In the genomic region with DNA sequence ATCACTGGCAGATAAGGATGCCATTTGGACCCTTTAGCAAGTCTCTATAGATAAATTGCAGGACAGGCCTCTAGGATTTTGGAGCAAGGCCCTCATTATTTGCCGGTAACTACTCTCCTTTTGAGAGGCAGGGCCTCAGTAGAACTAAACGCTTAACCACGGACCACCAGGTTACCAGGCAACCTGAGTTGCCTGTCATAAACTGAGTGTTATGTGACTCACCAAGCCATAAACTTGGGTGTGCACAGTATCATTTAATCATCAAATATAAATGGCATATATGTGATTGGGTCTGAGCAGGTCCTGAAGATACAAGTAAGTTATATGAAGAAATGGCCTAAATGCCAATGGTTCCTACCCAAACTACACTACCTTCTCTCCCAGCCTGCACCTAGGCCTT, we compare ENCODE assay signal across 29 cellular contexts.
"Had no signal": no experiment of that assay in that cellular context is flagged by ENCODE, and none has a peak within 500 bp of the region (broad histone marks: within the 10 kb centered on the region; RNA-seq: fewer than 3 reads in every experiment).

No MANE protein-coding gene starts in this region.

- H3K4me1 Mint-ChIP-seq: activated CD4-positive, alpha-beta T cell treated with anti-CD3 and anti-CD28 coated beads, Interleukin-2, amount 10 ng/mL, durations not matched to agents 24 days and 14 days; activated naive CD8-positive, alpha-beta T cell treated with anti-CD3 and anti-CD28 coated beads, Interleukin-2, amount 50 U/mL, for 24 hours; central memory CD8-positive, alpha-beta T cell had no signal

- H3K27ac ChIP-seq: brain microvascular endothelial cell, cardiac muscle cell, Peyer's patch, SJSA1 had no signal

- H3K4me1 ChIP-seq: Peyer's patch, SJSA1 had no signal

- H3K27me3 Mint-ChIP-seq: activated CD4-positive, alpha-beta T cell treated with anti-CD3 and anti-CD28 coated beads, Interleukin-2, amount 10 ng/mL, durations not matched to agents 24 days and 14 days; activated naive CD8-positive, alpha-beta T cell treated with anti-CD3 and anti-CD28 coated beads, Interleukin-2, amount 50 U/mL, for 24 hours; activated T-cell treated with anti-CD3 and anti-CD28 coated beads, Interleukin-2, amount 50 U/mL, for 24 hours; central memory CD8-positive, alpha-beta T cell had no signal

- H3K36me3 Mint-ChIP-seq: activated naive CD4-positive, alpha-beta T cell treated with anti-CD3 and anti-CD28 coated beads, Interleukin-2, amount 50 U/mL, for 72 hours had no signal

- DNase-seq: activated CD4-positive, alpha-beta T cell treated with anti-CD3 and anti-CD28 coated beads, Interleukin-2, amount 10 ng/mL, durations not matched to agents 24 days and 14 days; activated CD4-positive, alpha-beta T cell treated with anti-CD3 and anti-CD28 coated beads, Interleukin-2, amount 50 U/mL, for 48 hours; activated CD8-positive, alpha-beta T cell treated with anti-CD3 and anti-CD28 coated beads, Interleukin-2, amount 10 ng/mL, durations not matched to agents 7 days and 5 days; activated gamma-delta T cell treated with Interleukin-2 at 50 U/mL for 16 hours; activated naive CD4-positive, alpha-beta T cell treated with anti-CD3 and anti-CD28 coated beads for 36 hours; activated naive CD8-positive, alpha-beta T cell treated with anti-CD3 and anti-CD28 coated beads, Interleukin-2, amount 50 U/mL, for 24 hours; activated T-cell treated with anti-CD3 and anti-CD28 coated beads, Interleukin-2, amount 50 U/mL, for 24 hours; anterior cingulate cortex; brain microvascular endothelial cell; Kasumi-1; KG1; NCI-H1105; NCI-H1436; NCI-H1694; NCI-H1930; NCI-H2081 treated with DMSO at 0.1 percent for 48 hours; NCI-H226; NCI-H524; NCI-H69; Peyer's patch; RPMI8226; SHP77 treated with DMSO at 0.1 percent for 48 hours; SK-N-SH had no signal

- H3K4me3 ChIP-seq: cardiac muscle cell, Peyer's patch, SJSA1 had no signal

- H3K9me3 Mint-ChIP-seq: activated CD4-positive, alpha-beta T cell treated with anti-CD3 and anti-CD28 coated beads, Interleukin-2, amount 10 ng/mL, durations not matched to agents 24 days and 14 days; T-helper 1 cell treated with Interleukin-12 subunit alpha and Interleukin-12 subunit beta and Interleukin-4 antibody, amounts not matched to agents 30 μg/mL and 1 μg/mL, for 36 hours had no signal

- H3K27me3 ChIP-seq: brain microvascular endothelial cell, cardiac muscle cell, Peyer's patch, SJSA1 had no signal

- H3K4me3 Mint-ChIP-seq: activated CD4-positive, alpha-beta T cell treated with anti-CD3 and anti-CD28 coated beads, Interleukin-2, amount 10 ng/mL, durations not matched to agents 24 days and 14 days; activated CD8-positive, alpha-beta T cell treated with anti-CD3 and anti-CD28 coated beads, Interleukin-2, amount 10 ng/mL, durations not matched to agents 7 days and 5 days; activated naive CD4-positive, alpha-beta T cell treated with anti-CD3 and anti-CD28 coated beads for 36 hours; activated naive CD8-positive, alpha-beta T cell treated with anti-CD3 and anti-CD28 coated beads, Interleukin-2, amount 50 U/mL, for 24 hours; activated T-cell treated with anti-CD3 and anti-CD28 coated beads, Interleukin-2, amount 50 U/mL, for 24 hours; central memory CD8-positive, alpha-beta T cell; T-helper 1 cell treated with Interleukin-12 subunit alpha and Interleukin-12 subunit beta and Interleukin-4 antibody, amounts not matched to agents 30 μg/mL and 1 μg/mL, for 36 hours; T-helper 2 cell treated with Interferon-gamma antibody and Interleukin-4, amounts not matched to agents 5 μg/mL and 100 μg/mL, for 36 hours had no signal

- ATAC-seq: activated CD8-positive, alpha-beta T cell treated with anti-CD3 and anti-CD28 coated beads, Interleukin-2, amount 10 ng/mL, durations not matched to agents 7 days and 5 days; activated naive CD4-positive, alpha-beta T cell treated with anti-CD3 and anti-CD28 coated beads, Interleukin-2, amount 50 U/mL, for 72 hours; activated naive CD8-positive, alpha-beta T cell treated with anti-CD3 and anti-CD28 coated beads, Interleukin-2, amount 50 U/mL, for 24 hours had no signal

- H3K36me3 ChIP-seq: brain microvascular endothelial cell, cardiac muscle cell, Peyer's patch, SJSA1 had no signal

- H3K27ac Mint-ChIP-seq: activated CD4-positive, alpha-beta T cell treated with anti-CD3 and anti-CD28 coated beads, Interleukin-2, amount 10 ng/mL, durations not matched to agents 24 days and 14 days; activated CD8-positive, alpha-beta T cell treated with anti-CD3 and anti-CD28 coated beads, Interleukin-2, amount 10 ng/mL, durations not matched to agents 7 days and 5 days; activated naive CD4-positive, alpha-beta T cell treated with anti-CD3 and anti-CD28 coated beads for 36 hours; activated naive CD4-positive, alpha-beta T cell treated with anti-CD3 and anti-CD28 coated beads, Interleukin-2, amount 50 U/mL, for 72 hours; activated naive CD8-positive, alpha-beta T cell treated with anti-CD3 and anti-CD28 coated beads, Interleukin-2, amount 50 U/mL, for 24 hours; activated T-cell treated with anti-CD3 and anti-CD28 coated beads, Interleukin-2, amount 50 U/mL, for 24 hours; T-helper 1 cell treated with Interleukin-12 subunit alpha and Interleukin-12 subunit beta and Interleukin-4 antibody, amounts not matched to agents 30 μg/mL and 1 μg/mL, for 36 hours; T-helper 2 cell treated with Interferon-gamma antibody and Interleukin-4, amounts not matched to agents 5 μg/mL and 100 μg/mL, for 36 hours had no signal

- H3K9me3 ChIP-seq: Peyer's patch, SJSA1, SK-N-SH had no signal
